ENCODE assay signal across 8 cellular contexts in genomic region chr13:110912651-110913051, GRCh38. TPM values are rescaled to one million over a fixed set of nuclear protein-coding genes. Genes with fewer than 3 reads are reported as not detected.
DNase-seq lines count a peak whose midpoint lies in the region; ATAC-seq and TF ChIP-seq lines count a peak whose summit lies in the region.

No MANE protein-coding gene starts in this region.

- peaks cover 79% of the 10 kb centered on the region for H3K79me2 ChIP-seq in DOHH2 (ENCODE audit: control insufficient read depth, low read length)

- H3K4me2 ChIP-seq in DOHH2 (ENCODE audit: low read length) = peak overlapping the region; percentile 77

- TF ChIP-seq CTCF in DOHH2 (IDR thresholded peaks at IDR 0.05; ENCODE audit: low read depth, low read length, poor library complexity, severe bottlenecking) = no peak
- no peak for TF ChIP-seq CTCF in choroid plexus epithelial cell (conservative IDR thresholded peaks at IDR 0.05; ENCODE audit: low read depth, low read length)
- no peak for TF ChIP-seq CTCF in natural killer cell (IDR thresholded peaks at IDR 0.05)

- peak overlapping the region; percentile 95 for H3K4me3 Mint-ChIP-seq in natural killer cell

- H3K4me1 Mint-ChIP-seq in natural killer cell = peaks cover 57 to 68% of the 10 kb centered on the region in 2 donors

- H3K27me3 ChIP-seq in DOHH2 (ENCODE audit: control insufficient read depth, low read length) (no peaks in the 10 kb centered on the region), MG63 (no peaks in the 10 kb centered on the region)
- no peaks in the 10 kb centered on the region for H3K27me3 ChIP-seq in effector memory CD4-positive, alpha-beta T cell (replicated peaks; ENCODE audit: control insufficient read depth, insufficient read depth, low read length, poor library complexity, severe bottlenecking)

- peaks cover 6% of the 10 kb centered on the region; the same call in 1 of the 2 replicates for H3F3A ChIP-seq in DOHH2 (ENCODE audit: control insufficient read depth, insufficient read depth)

- DNase-seq in MG63 = peak; percentile 36
- DNase-seq in choroid plexus epithelial cell (ENCODE audit: low read depth) = peak; percentile 78
- DNase-seq in natural killer cell = no peak
- DNase-seq in OCI-M2 (lab: John Stamatoyannopoulos, UW; ENCODE audit: unreplicated experiment) = no peak
- DNase-seq in occipital lobe (lab: John Stamatoyannopoulos, UW) = no peak
- DNase-seq in effector memory CD4-positive, alpha-beta T cell = no peak
- no peak for DNase-seq in stimulated activated CD4-positive, alpha-beta T cell treated with anti-CD3 and anti-CD28 coated beads, Interleukin-12 subunit alpha, Interleukin-12 subunit beta, amount 100 ng/mL, for 4 hours

- H3K27ac Mint-ChIP-seq in natural killer cell = peak overlapping the region; percentile 93

- H3K9me2 ChIP-seq in DOHH2 (replicated peaks; ENCODE audit: control insufficient read depth, low read length) = no peaks in the 10 kb centered on the region

- H3K4me3 ChIP-seq in DOHH2 (ENCODE audit: low read length) = peak overlapping the region; percentile 94
- peak overlapping the region; percentile 100 for H3K4me3 ChIP-seq in MG63
- peak overlapping the region; percentile 94 for H3K4me3 ChIP-seq in choroid plexus epithelial cell (ENCODE audit: low read depth, low read length)
- H3K4me3 ChIP-seq in effector memory CD4-positive, alpha-beta T cell (ENCODE audit: insufficient read depth, low read depth, low read length, poor library complexity, severe bottlenecking) = no peak overlapping the region

- no peak for ATAC-seq in natural killer cell

- peak overlapping the region; percentile 82 for H3K27ac ChIP-seq in DOHH2 (ENCODE audit: low read depth, low read length)
- no peak overlapping the region for H3K27ac ChIP-seq in effector memory CD4-positive, alpha-beta T cell (ENCODE audit: insufficient read depth, low read length, poor library complexity, severe bottlenecking)

- H3K9me3 ChIP-seq in DOHH2 (ENCODE audit: control insufficient read depth, insufficient read depth, low read length) = no peaks in the 10 kb centered on the region
- H3K9me3 ChIP-seq in MG63 = no peaks in the 10 kb centered on the region
- H3K9me3 ChIP-seq in effector memory CD4-positive, alpha-beta T cell (ENCODE audit: control insufficient read depth, low read length) = no peaks in the 10 kb centered on the region

- H3K27me3 Mint-ChIP-seq in natural killer cell (ENCODE audit: low read depth in 2 of 2) = no peaks in the 10 kb centered on the region

- H3K36me3 Mint-ChIP-seq in natural killer cell = no peaks in the 10 kb centered on the region

- intact Hi-C loops in natural killer cell (cut with micrococcal nuclease) = loop anchor here (5.0 kb wide), 2 partner anchors 55 to 185 kb away; no protein-coding TSS in a partner anchor

- peaks cover 63% of the 10 kb centered on the region for H3K36me3 ChIP-seq in DOHH2 (ENCODE audit: control insufficient read depth, low read length)
- peaks cover 40% of the 10 kb centered on the region for H3K36me3 ChIP-seq in MG63
- peaks cover 7% of the 10 kb centered on the region for H3K36me3 ChIP-seq in effector memory CD4-positive, alpha-beta T cell (ENCODE audit: control insufficient read depth, insufficient read depth, low read length)

- peaks cover 31% of the 10 kb centered on the region for H4K20me1 ChIP-seq in DOHH2 (ENCODE audit: control insufficient read depth, insufficient read depth, low read depth, low read length)

- peaks cover 30% of the 10 kb centered on the region for H3K4me1 ChIP-seq in DOHH2 (ENCODE audit: control insufficient read depth, low read length)
- peaks cover 21% of the 10 kb centered on the region for H3K4me1 ChIP-seq in effector memory CD4-positive, alpha-beta T cell (ENCODE audit: control insufficient read depth, insufficient read depth, low read length, poor library complexity, severe bottlenecking)

- H3K9me3 Mint-ChIP-seq in natural killer cell = no peaks in the 10 kb centered on the region

RNA-seq across cellular contexts. Expression of gene ANKRD10, which starts 2.2 kb away (rescaled TPM):
- 35.9 and 78.6 TPM in 2 replicates for total RNA-seq in MG63 (2014; rRNA removed; shearing (Covaris generic); ENCODE audit: low replicate concordance)
- total RNA-seq in natural killer cell = 100 to 1,000 TPM; 173 to 221 (median 185) TPM
- 195 TPM for total RNA-seq in occipital lobe

Comparison
In these comparisons a context has a peak if more than half of its experiments do, and no peak if none do; other contexts are left out.
1. DNase-seq: peak in MG63 (single experiment) and choroid plexus epithelial cell (single experiment); none in natural killer cell (single experiment), OCI-M2 (single experiment), occipital lobe (single experiment), effector memory CD4-positive, alpha-beta T cell (0 of 3) and stimulated activated CD4-positive, alpha-beta T cell treated with anti-CD3 and anti-CD28 coated beads, Interleukin-12 subunit alpha, Interleukin-12 subunit beta, amount 100 ng/mL, for 4 hours (single experiment).